In the genomic region with DNA sequence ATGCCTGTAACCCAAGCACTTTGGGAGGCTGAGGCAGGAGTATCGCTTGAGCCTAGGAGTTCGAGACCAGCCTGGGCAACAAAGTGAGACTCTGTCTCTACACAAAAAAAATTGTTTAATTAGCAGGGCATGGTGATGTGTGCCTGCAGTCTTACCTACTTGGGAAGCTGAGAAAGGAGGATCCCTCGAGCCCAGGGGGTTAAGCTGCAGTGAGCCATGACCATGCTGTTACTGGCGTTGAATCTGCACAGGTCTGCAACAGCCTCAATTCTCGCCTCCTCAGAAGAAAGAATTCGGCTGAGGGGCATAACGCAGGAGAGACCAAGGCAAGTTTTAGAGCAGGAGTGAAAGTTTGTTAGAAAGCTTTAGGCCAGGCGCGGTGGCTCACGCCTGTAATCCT, we compare ENCODE assay signal across 16 cellular contexts. TPM values are rescaled to one million over a fixed set of nuclear protein-coding genes. Genes with fewer than 3 reads are reported as not detected.
A peak's percentile ranks its signal among the peaks of the same experiment; 100 is the strongest.
DNase-seq lines count a peak whose midpoint lies in the region; FAIRE-seq and TF ChIP-seq lines count a peak whose summit lies in the region.
"Had no signal": no experiment of that assay in that cellular context is flagged by ENCODE, and none has a peak within 500 bp of the region (broad histone marks: within the 10 kb centered on the region; RNA-seq: fewer than 3 reads in every experiment).

No MANE protein-coding gene starts in this region.

- no peak for FAIRE-seq in kidney (lab: Jason Lieb, UNC)
- FAIRE-seq: K562 had no signal

- H3K36me3 ChIP-seq in HEK293 (ENCODE audit: control insufficient read depth in 2 of 2, insufficient read depth in 1 of 2, low read length in 2 of 2): peaks cover 25 to 30% of the 10 kb centered on the region in 2 experiments
- peaks cover 19% of the 10 kb centered on the region for H3K36me3 ChIP-seq in PC-9 (ENCODE audit: low read depth)
- H3K36me3 ChIP-seq in smooth muscle cell (ENCODE audit: low read depth): peaks cover 16% of the 10 kb centered on the region
- H3K36me3 ChIP-seq in kidney (ENCODE audit: control insufficient read depth in 1 of 2, insufficient read depth in 2 of 2, low read length in 2 of 2): peaks cover 12 to 18% of the 10 kb centered on the region in 2 donors

- DNase-seq in PC-9 (peak in 1 of 2 experiments; percentile 17), epithelial cell of esophagus (ENCODE audit: low read depth) (peak; percentile 40), smooth muscle cell (lab: John Stamatoyannopoulos, UW; ENCODE audit: unreplicated experiment) (no peak), kidney glomerular epithelial cell (lab: John Stamatoyannopoulos, UW) (no peak), kidney (no peak), NCI-H446 treated with DMSO at 0.1 percent for 48 hours (lab: John Stamatoyannopoulos, UW) (no peak)
- DNase-seq: CD4-positive, CD25-positive, alpha-beta regulatory T cell; H7; NCI-H1417 treated with DMSO at 0.1 percent for 48 hours; NCI-H1930; NCI-H2171; NCI-H748 treated with DMSO at 0.1 percent for 48 hours; OCI-M1 had no signal

- H3K9me2 ChIP-seq in PC-9 (ENCODE audit: insufficient read depth): no peaks in the 10 kb centered on the region

- intact Hi-C loops in PC-9 (cut with micrococcal nuclease; ENCODE audit: unreplicated experiment): loop anchor here (5.0 kb wide), 1 partner anchor 154 kb away; no protein-coding TSS in a partner anchor
- intact Hi-C loops in kidney (cut with DNase I): no loop called here

- H3K4me2 ChIP-seq in PC-9 (0 out of 2 replicates have a peak overlapping the region, but pooled peaks have one; percentile 4), smooth muscle cell (no peak overlapping the region)

- H3K27me3 ChIP-seq in PC-9 (ENCODE audit: insufficient read depth, low read depth) (no peaks in the 10 kb centered on the region), smooth muscle cell (ENCODE audit: low read depth) (no peaks in the 10 kb centered on the region)

- BruUV-seq in PC-9 (replicated peaks; lab: Mats Ljungman, UMichigan): no TSS peak

- H3K9me3 ChIP-seq in HEK293 (ENCODE audit: control insufficient read depth, insufficient read depth, low read depth, low read length) (no peaks in the 10 kb centered on the region), PC-9 (ENCODE audit: insufficient read depth, low read depth) (no peaks in the 10 kb centered on the region), smooth muscle cell (replicated peaks; ENCODE audit: low read depth) (no peaks in the 10 kb centered on the region), kidney (ENCODE audit: control insufficient read depth in 1 of 2, low read length in 2 of 2) (no peaks in the 10 kb centered on the region)

- H3K4me3 ChIP-seq in HEK293 (ENCODE audit: low read depth, low read length): no peak overlapping the region
- no peak overlapping the region for H3K4me3 ChIP-seq in PC-9
- H3K4me3 ChIP-seq in epithelial cell of esophagus (ENCODE audit: low read length): no peak overlapping the region
- H3K4me3 ChIP-seq in smooth muscle cell: no peak overlapping the region
- no peak overlapping the region for H3K4me3 ChIP-seq in kidney (ENCODE audit: low read length in 2 of 2)
- H3K4me3 ChIP-seq: K562 had no signal

- H3K27ac ChIP-seq in HEK293 (ENCODE audit: extremely low read depth, low read depth, low read length) (no peak overlapping the region), PC-9 (peak overlapping the region; percentile 90), smooth muscle cell (ENCODE audit: low read depth) (peak overlapping the region; percentile 42), kidney (ENCODE audit: low read depth in 2 of 2, low read length in 2 of 2) (no peak overlapping the region)

- H3K4me1 ChIP-seq in HEK293 (ENCODE audit: control insufficient read depth, insufficient read depth, low read length) (no peaks in the 10 kb centered on the region), PC-9 (replicated peaks; ENCODE audit: insufficient read depth) (peaks cover 33% of the 10 kb centered on the region), smooth muscle cell (ENCODE audit: low read depth) (no peaks in the 10 kb centered on the region), kidney (ENCODE audit: control insufficient read depth in 1 of 2, insufficient read depth in 1 of 2, low read depth in 1 of 2, low read length in 2 of 2) (no peaks in the 10 kb centered on the region)

- H4K20me1 ChIP-seq in PC-9 (ENCODE audit: insufficient read depth): 0 out of 2 replicates have a peak, but pooled peaks cover 6% of the 10 kb centered on the region
- peaks cover 6% of the 10 kb centered on the region for H4K20me1 ChIP-seq in smooth muscle cell (ENCODE audit: low read depth)

- H3K79me2 ChIP-seq in PC-9 (ENCODE audit: low read depth): no peaks in the 10 kb centered on the region
- H3K79me2 ChIP-seq in smooth muscle cell (ENCODE audit: low read depth): no peaks in the 10 kb centered on the region

- 76% methylated on average over 10 of the region's 10 CpGs for WGBS in smooth muscle cell (ENCODE audit: low lambda C conversion rate)

- CTCF ChIA-PET in HEK293 (lab: Yijun Ruan, JAX): no interaction called here
- CTCF ChIA-PET in PC-9 (lab: Charles Lee): no interaction called here

- H3K9ac ChIP-seq in smooth muscle cell (ENCODE audit: low read depth) (no peak overlapping the region), kidney (ENCODE audit: low read length in 2 of 2) (no peak overlapping the region)

- H3F3A ChIP-seq in PC-9 (ENCODE audit: insufficient read depth, low read depth) (peaks cover 53% of the 10 kb centered on the region), smooth muscle cell (ENCODE audit: low read depth) (peaks cover 20% of the 10 kb centered on the region)

- H2AFZ ChIP-seq in PC-9: no peak overlapping the region
- no peak overlapping the region for H2AFZ ChIP-seq in smooth muscle cell (ENCODE audit: low read depth)

- POLR2A ChIA-PET in HEK293 (lab: Yijun Ruan, JAX) (interaction anchor here (1.4 kb wide), 1 partner anchor 85 kb away, joined by 3 read pairs; the partner anchor contains the start of gene MARCHF6), PC-9 (lab: Charles Lee; ENCODE audit: unreplicated experiment) (no interaction called here)

- TF ChIP-seq CTCF in HEK293 (tag by site-specific recombination; IDR thresholded peaks at IDR 0.05) (no peak), PC-9 (conservative IDR thresholded peaks at IDR 0.05) (no peak), epithelial cell of esophagus (IDR thresholded peaks at IDR 0.05; ENCODE audit: insufficient read depth, low read depth, low read length, missing control alignments) (no peak), smooth muscle cell (IDR thresholded peaks at IDR 0.05; ENCODE audit: borderline replicate concordance, insufficient read depth, poor library complexity, severe bottlenecking) (no peak), kidney (IDR thresholded peaks at IDR 0.05; ENCODE audit: borderline replicate concordance, extremely low read depth, insufficient read depth) (no peak)

TF ChIP-seq in HEK293, 187 proteins besides CTCF, POLR2A, EP300 and RAD21:
- TF ChIP-seq ZNF664 (tag by site-specific recombination; IDR thresholded peaks at IDR 0.05): no peak
- peak; percentile 51; the same call in 1 of the 2 replicates for TF ChIP-seq GLIS1 (tag by site-specific recombination; IDR thresholded peaks at IDR 0.05)
- no peak for TF ChIP-seq ZBTB7A (tag by site-specific recombination; IDR thresholded peaks at IDR 0.05; ENCODE audit: low read depth)
- no peak for TF ChIP-seq ZNF701 (tag by site-specific recombination; IDR thresholded peaks at IDR 0.05)
- no peak for TF ChIP-seq ZNF596 (tag by site-specific recombination; IDR thresholded peaks at IDR 0.05)
- TF ChIP-seq ZNF24 (tag by site-specific recombination; IDR thresholded peaks at IDR 0.05): no peak
- no peak for TF ChIP-seq ZNF155 (tag by site-specific recombination; IDR thresholded peaks at IDR 0.05)
- no peak for TF ChIP-seq ZNF501 (tag by site-specific recombination; IDR thresholded peaks at IDR 0.05)
- 0 out of 2 replicates have a peak, but pooled peaks have one; percentile 4 for TF ChIP-seq OSR2 (tag by site-specific recombination; IDR thresholded peaks at IDR 0.05)
- no peak; the same call in 1 of the 2 replicates for TF ChIP-seq SP7 (tag by site-specific recombination; IDR thresholded peaks at IDR 0.05)
- no peak for TF ChIP-seq ZSCAN4 (tag by site-specific recombination; IDR thresholded peaks at IDR 0.05)
- TF ChIP-seq ZNF600 (tag by site-specific recombination; IDR thresholded peaks at IDR 0.05): peak; percentile 79; the same call in 1 of the 2 replicates
- 0 out of 2 replicates have a peak, but pooled peaks have one; percentile 34 for TF ChIP-seq WT1 (tag by site-specific recombination; IDR thresholded peaks at IDR 0.05)
- no peak for TF ChIP-seq TRIM28 (IDR thresholded peaks at IDR 0.05; ENCODE audit: borderline replicate concordance, low read length)
- TF ChIP-seq MEIS1 (CRISPR knock-in tag; IDR thresholded peaks at IDR 0.05; ENCODE audit: borderline replicate concordance): no peak

RNA-seq across cellular contexts. Expression of gene CCT5, which starts 18.0 kb away (rescaled TPM):
- total RNA-seq in PC-9 (2021): 658 and 831 TPM in 2 replicates
- total RNA-seq in smooth muscle cell: 188 and 198 TPM in 2 replicates
- 146 and 172 TPM in 2 replicates for polyA plus RNA-seq in smooth muscle cell
- total RNA-seq in kidney: 136 TPM
- 130 TPM for polyA plus RNA-seq in kidney (ENCODE audit: insufficient read depth, low read depth, low replicate concordance)

RNA-seq across cellular contexts. Expression of gene ATPSCKMT, which starts 18.4 kb away (rescaled TPM):
- 36.4 and 51.4 TPM in 2 replicates for total RNA-seq in PC-9 (2021)
- 15.8 and 20.1 TPM in 2 replicates for total RNA-seq in smooth muscle cell
- polyA plus RNA-seq in smooth muscle cell: 6.9 and 9.8 TPM in 2 replicates
- 27.8 TPM for total RNA-seq in kidney
- polyA plus RNA-seq in kidney (ENCODE audit: insufficient read depth, low read depth, low replicate concordance): 12.1 TPM

RNA-seq across cellular contexts. Expression of gene CMBL, which starts 39.6 kb away (rescaled TPM):
- total RNA-seq in PC-9 (2021) (286 and 294 TPM in 2 replicates), smooth muscle cell (6.3 and 11.4 TPM in 2 replicates), kidney (36.6 TPM)
- polyA plus RNA-seq in smooth muscle cell (12.0 and 12.1 TPM in 2 replicates), kidney (ENCODE audit: insufficient read depth, low read depth, low replicate concordance) (243 TPM)
- total RNA-seq: SK-MEL-5 had no signal

Comparison
In these comparisons a context has a peak if more than half of its experiments do, and no peak if none do; other contexts are left out.
1. H3K27ac ChIP-seq: peak in PC-9 (single experiment) and smooth muscle cell (single experiment); none in HEK293 (single experiment) and kidney (0 of 2).